Comparison of ENCODE assay signal across 12 cellular contexts in the genomic region with DNA sequence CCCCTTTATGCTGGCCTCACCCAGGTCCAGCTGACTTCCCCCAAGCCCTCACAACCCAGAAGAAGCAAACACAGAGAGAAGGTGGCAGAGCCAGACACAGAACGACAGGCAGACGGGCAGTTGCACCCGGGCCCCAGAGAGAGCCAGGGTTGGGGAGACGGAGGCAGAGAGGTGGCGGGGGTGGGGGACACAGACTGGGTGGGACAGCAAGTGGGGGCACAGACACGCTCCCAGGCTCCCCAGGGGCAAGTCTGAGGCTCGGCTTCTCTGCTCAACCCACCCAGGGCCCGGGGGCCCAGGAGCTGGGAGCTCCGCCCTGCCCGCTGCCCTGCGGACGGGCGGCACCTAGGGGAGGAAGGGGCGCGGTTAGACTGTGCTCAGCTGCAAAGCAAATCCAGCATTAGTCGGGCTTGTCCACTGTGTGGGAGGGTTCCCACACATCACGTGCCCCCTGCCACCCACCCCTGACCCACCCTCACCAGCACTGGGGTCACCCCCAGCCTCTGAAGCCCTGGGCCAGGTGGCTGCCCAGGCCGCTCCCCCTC. TPM values are rescaled to one million over a fixed set of nuclear protein-coding genes. Genes with fewer than 3 reads are reported as not detected.
DNase-seq lines count a peak whose midpoint lies in the region; ATAC-seq and TF ChIP-seq lines count a peak whose summit lies in the region.
"Had no signal": no experiment of that assay in that cellular context is flagged by ENCODE, and none has a peak within 500 bp of the region (broad histone marks: within the 10 kb centered on the region; RNA-seq: fewer than 3 reads in every experiment).

No MANE protein-coding gene starts in this region.

- ATAC-seq in left ventricle myocardium superior (peak; percentile 70), HG02981 (IDR thresholded peaks at IDR 0.05; ENCODE audit: unreplicated experiment) (no peak)

- H3K27me3 Mint-ChIP-seq in activated CD4-positive, alpha-beta memory T cell treated with anti-CD3 and anti-CD28 coated beads for 36 hours: no peaks in the 10 kb centered on the region
- no peaks in the 10 kb centered on the region for H3K27me3 Mint-ChIP-seq in Calu3 (ENCODE audit: unreplicated experiment)

- peak; percentile 68 for DNase-seq in activated CD8-positive, alpha-beta memory T cell treated with anti-CD3 and anti-CD28 coated beads for 24 hours
- no peak for DNase-seq in activated CD8-positive, alpha-beta memory T cell treated with anti-CD3 and anti-CD28 coated beads, Interleukin-2, amount 50 U/mL, for 4 hours
- DNase-seq in activated CD4-positive, alpha-beta memory T cell treated with anti-CD3 and anti-CD28 coated beads for 36 hours: peak; percentile 35
- DNase-seq in left ventricle myocardium superior (no peak), NCI-H2107 (lab: John Stamatoyannopoulos, UW) (no peak), Calu3 (no peak)
- DNase-seq in stimulated activated naive CD4-positive, alpha-beta T cell treated with Interleukin-2 at 50 U/mL for 16 hours (lab: John Stamatoyannopoulos, UW): peak; percentile 16
- DNase-seq: GF-D8; NCI-H2081 treated with DMSO at 0.1 percent for 48 hours; stimulated activated CD4-positive, alpha-beta T cell treated with anti-CD3 and anti-CD28 coated beads, Interleukin-1b, Interleukin-23, amount 100 ng/mL, for 48 hours; transverse colon had no signal

- intact Hi-C loops in activated CD4-positive, alpha-beta memory T cell treated with anti-CD3 and anti-CD28 coated beads for 36 hours (cut with micrococcal nuclease): no loop called here
- intact Hi-C loops in left ventricle myocardium superior (cut with micrococcal nuclease): no loop called here
- intact Hi-C loops in Calu3 (cut with micrococcal nuclease; ENCODE audit: unreplicated experiment): no loop called here

- H3K36me3 Mint-ChIP-seq in activated CD4-positive, alpha-beta memory T cell treated with anti-CD3 and anti-CD28 coated beads for 36 hours: peaks cover 11% of the 10 kb centered on the region
- peaks cover 6% of the 10 kb centered on the region for H3K36me3 Mint-ChIP-seq in Calu3 (ENCODE audit: insufficient read depth, unreplicated experiment)

- H3K4me3 Mint-ChIP-seq in activated CD4-positive, alpha-beta memory T cell treated with anti-CD3 and anti-CD28 coated beads for 36 hours: peak overlapping the region; percentile 59
- no peak overlapping the region for H3K4me3 Mint-ChIP-seq in Calu3 (ENCODE audit: low read depth, unreplicated experiment)

- CTCF ChIA-PET in activated CD4-positive, alpha-beta memory T cell treated with anti-CD3 and anti-CD28 coated beads for 36 hours (lab: Charles Lee): interaction anchor here (1.0 to 2.4 kb wide), 4 partner anchors 20 to 181 kb away, joined by 3 to 8 read pairs (median 4); partner anchors contain the start of gene ASF1B
- CTCF ChIA-PET in Calu3 (lab: Charles Lee): interaction anchor here (0.7 kb wide), 1 partner anchor 23 kb away, joined by 4 read pairs; no protein-coding TSS in a partner anchor

- H3K27ac Mint-ChIP-seq in activated CD4-positive, alpha-beta memory T cell treated with anti-CD3 and anti-CD28 coated beads for 36 hours: peak overlapping the region; percentile 61
- no peak overlapping the region for H3K27ac Mint-ChIP-seq in Calu3 (ENCODE audit: unreplicated experiment)

- no peaks in the 10 kb centered on the region for H3K9me3 Mint-ChIP-seq in activated CD4-positive, alpha-beta memory T cell treated with anti-CD3 and anti-CD28 coated beads for 36 hours
- H3K9me3 Mint-ChIP-seq in Calu3 (ENCODE audit: low read depth, unreplicated experiment): no peaks in the 10 kb centered on the region

- no TSS peak for BruUV-seq in Calu3 (replicated peaks; lab: Mats Ljungman, UMichigan)

- H3K4me1 Mint-ChIP-seq in activated CD4-positive, alpha-beta memory T cell treated with anti-CD3 and anti-CD28 coated beads for 36 hours (ENCODE audit: low read depth): peaks cover 27% of the 10 kb centered on the region
- no peaks in the 10 kb centered on the region for H3K4me1 Mint-ChIP-seq in Calu3 (ENCODE audit: low read depth, unreplicated experiment)

- POLR2A ChIA-PET in activated CD4-positive, alpha-beta memory T cell treated with anti-CD3 and anti-CD28 coated beads for 36 hours (lab: Charles Lee): interaction anchor here (1.1 kb wide), 1 partner anchor 19 kb away, joined by 3 read pairs; no protein-coding TSS in a partner anchor

- TF ChIP-seq CTCF in Calu3 (IDR thresholded peaks at IDR 0.05; ENCODE audit: unreplicated experiment): no peak

RNA-seq across cellular contexts. Expression of gene ASF1B, which starts 31.3 kb away (rescaled TPM):
- total RNA-seq in activated CD4-positive, alpha-beta memory T cell treated with anti-CD3 and anti-CD28 coated beads for 36 hours: 10 to 100 TPM; 67.7 to 70.8 TPM
- total RNA-seq in left ventricle myocardium superior: 1.6 TPM
- total RNA-seq in Calu3 (2022): 42.6 and 44.2 TPM in 2 replicates

RNA-seq across cellular contexts. Expression of gene ADGRL1, which starts 38.3 kb away (rescaled TPM):
- 10 to 100 TPM in 1 of 2 experiments, 1 to 10 TPM in 1; 8.4 to 10.9 TPM for total RNA-seq in activated CD4-positive, alpha-beta memory T cell treated with anti-CD3 and anti-CD28 coated beads for 36 hours
- 24.0 TPM for total RNA-seq in left ventricle myocardium superior
- 24.8 and 26.5 TPM in 2 replicates for total RNA-seq in Calu3 (2022)

RNA-seq across cellular contexts. Expression of gene PRKACA, which starts 50.1 kb away (rescaled TPM):
- 10 to 100 TPM; 64.3 to 65.6 TPM for total RNA-seq in activated CD4-positive, alpha-beta memory T cell treated with anti-CD3 and anti-CD28 coated beads for 36 hours
- total RNA-seq in left ventricle myocardium superior: 514 TPM
- total RNA-seq in Calu3 (2022): 57.3 and 59.8 TPM in 2 replicates

Comparison
In these comparisons a context has a peak if more than half of its experiments do, and no peak if none do; other contexts are left out.
1. DNase-seq: peak in activated CD8-positive, alpha-beta memory T cell treated with anti-CD3 and anti-CD28 coated beads for 24 hours (single experiment), activated CD4-positive, alpha-beta memory T cell treated with anti-CD3 and anti-CD28 coated beads for 36 hours (single experiment) and stimulated activated naive CD4-positive, alpha-beta T cell treated with Interleukin-2 at 50 U/mL for 16 hours (single experiment); none in activated CD8-positive, alpha-beta memory T cell treated with anti-CD3 and anti-CD28 coated beads, Interleukin-2, amount 50 U/mL, for 4 hours (single experiment), left ventricle myocardium superior (single experiment), NCI-H2107 (single experiment) and Calu3 (single experiment).
2. RNA of gene ASF1B, which starts 31.3 kb away (total RNA-seq): 67.7 to 70.8 TPM in activated CD4-positive, alpha-beta memory T cell treated with anti-CD3 and anti-CD28 coated beads for 36 hours and 42.6 to 44.2 TPM in Calu3; 1.6 TPM in left ventricle myocardium superior (single experiment); every median in the first group is over 10 times any median in the second.